Comparison of ENCODE assay signal across 26 cellular contexts in genomic region chr1:66687333-66687732, GRCh38.
"Had no signal": no experiment of that assay in that cellular context is flagged by ENCODE, and none has a peak within 500 bp of the region (broad histone marks: within the 10 kb centered on the region; RNA-seq: fewer than 3 reads in every experiment).

No MANE protein-coding gene starts in this region.

- H3K9me3 ChIP-seq: heart left ventricle, psoas muscle, spleen, testis, transverse colon had no signal

- DNase-seq: cortex of kidney; dorsolateral prefrontal cortex; effector memory CD4-positive, alpha-beta T cell; heart left ventricle; hippocampal formation; left colon; left ventricle myocardium superior; mesenchymal stem cell; midbrain; psoas muscle; retina; spleen; stimulated activated CD4-positive, alpha-beta T cell treated with anti-CD3 and anti-CD28 coated beads, Interleukin-15, amount 100 ng/mL, for 24 hours; stimulated activated CD4-positive, alpha-beta T cell treated with anti-CD3 and anti-CD28 coated beads, Interleukin-1b, Interleukin-23, amount 100 ng/mL, for 48 hours; stimulated activated CD4-positive, alpha-beta T cell treated with anti-CD3 and anti-CD28 coated beads, Interleukin-4, amount 100 ng/mL, for 24 hours; stimulated activated naive B cell treated with anti-CD40 and anti-IgM and Interleukin-4, amounts not matched to agents 10 μg/mL and 1 μg/mL and 100 μg/mL, for 72 hours; stimulated activated naive CD8-positive, alpha-beta T cell treated with anti-CD3 and anti-CD28 coated beads, Interleukin-15, amount 100 ng/mL, for 72 hours; testis; transverse colon had no signal

- H3K4me3 ChIP-seq: dorsolateral prefrontal cortex, heart left ventricle, lung, psoas muscle, spleen, testis, transverse colon had no signal

- ATAC-seq: esophagus mucosa; heart left ventricle; left colon; left ventricle myocardium superior; natural killer cell treated with Interleukin-12 subunit alpha and Interleukin-12 subunit beta and Interleukin-15 and Interleukin-18, amount 100 ng/mL, for 72 hours; psoas muscle; sciatic nerve; stimulated activated naive B cell treated with anti-CD40 and anti-IgM and Interleukin-4, amounts not matched to agents 10 μg/mL and 1 μg/mL and 100 μg/mL, for 72 hours; stimulated activated naive CD8-positive, alpha-beta T cell treated with anti-CD3 and anti-CD28 coated beads, Interleukin-15, amount 100 ng/mL, for 72 hours had no signal

- H3K27ac Mint-ChIP-seq: natural killer cell treated with Interleukin-12 subunit alpha and Interleukin-12 subunit beta and Interleukin-15 and Interleukin-18, amount 100 ng/mL, for 72 hours; stimulated activated naive B cell treated with anti-CD40 and anti-IgM and Interleukin-4, amounts not matched to agents 10 μg/mL and 1 μg/mL and 100 μg/mL, for 72 hours had no signal

- H3K36me3 Mint-ChIP-seq: natural killer cell treated with Interleukin-12 subunit alpha and Interleukin-12 subunit beta and Interleukin-15 and Interleukin-18, amount 100 ng/mL, for 72 hours; stimulated activated naive B cell treated with anti-CD40 and anti-IgM and Interleukin-4, amounts not matched to agents 10 μg/mL and 1 μg/mL and 100 μg/mL, for 72 hours had no signal

- H3K9me3 Mint-ChIP-seq: natural killer cell treated with Interleukin-12 subunit alpha and Interleukin-12 subunit beta and Interleukin-15 and Interleukin-18, amount 100 ng/mL, for 72 hours; stimulated activated naive B cell treated with anti-CD40 and anti-IgM and Interleukin-4, amounts not matched to agents 10 μg/mL and 1 μg/mL and 100 μg/mL, for 72 hours; stimulated activated naive CD8-positive, alpha-beta T cell treated with anti-CD3 and anti-CD28 coated beads, Interleukin-15, amount 100 ng/mL, for 72 hours had no signal

- H3K36me3 ChIP-seq: spleen, transverse colon had no signal

- H3K4me3 Mint-ChIP-seq: natural killer cell treated with Interleukin-12 subunit alpha and Interleukin-12 subunit beta and Interleukin-15 and Interleukin-18, amount 100 ng/mL, for 72 hours; stimulated activated naive B cell treated with anti-CD40 and anti-IgM and Interleukin-4, amounts not matched to agents 10 μg/mL and 1 μg/mL and 100 μg/mL, for 72 hours; stimulated activated naive CD8-positive, alpha-beta T cell treated with anti-CD3 and anti-CD28 coated beads, Interleukin-15, amount 100 ng/mL, for 72 hours had no signal

- H3K4me1 Mint-ChIP-seq: stimulated activated naive B cell treated with anti-CD40 and anti-IgM and Interleukin-4, amounts not matched to agents 10 μg/mL and 1 μg/mL and 100 μg/mL, for 72 hours had no signal

- H3K27me3 ChIP-seq: dorsolateral prefrontal cortex, heart left ventricle, spleen, testis, transverse colon had no signal

- H3K4me1 ChIP-seq: psoas muscle, spleen, testis, transverse colon had no signal

- FAIRE-seq: endometrium, frontal cortex, urothelium cell line had no signal

- H3K27ac ChIP-seq: heart left ventricle, psoas muscle, spleen, testis, transverse colon had no signal
